11 cellular contexts compared by ENCODE assay signal in the genomic region with DNA sequence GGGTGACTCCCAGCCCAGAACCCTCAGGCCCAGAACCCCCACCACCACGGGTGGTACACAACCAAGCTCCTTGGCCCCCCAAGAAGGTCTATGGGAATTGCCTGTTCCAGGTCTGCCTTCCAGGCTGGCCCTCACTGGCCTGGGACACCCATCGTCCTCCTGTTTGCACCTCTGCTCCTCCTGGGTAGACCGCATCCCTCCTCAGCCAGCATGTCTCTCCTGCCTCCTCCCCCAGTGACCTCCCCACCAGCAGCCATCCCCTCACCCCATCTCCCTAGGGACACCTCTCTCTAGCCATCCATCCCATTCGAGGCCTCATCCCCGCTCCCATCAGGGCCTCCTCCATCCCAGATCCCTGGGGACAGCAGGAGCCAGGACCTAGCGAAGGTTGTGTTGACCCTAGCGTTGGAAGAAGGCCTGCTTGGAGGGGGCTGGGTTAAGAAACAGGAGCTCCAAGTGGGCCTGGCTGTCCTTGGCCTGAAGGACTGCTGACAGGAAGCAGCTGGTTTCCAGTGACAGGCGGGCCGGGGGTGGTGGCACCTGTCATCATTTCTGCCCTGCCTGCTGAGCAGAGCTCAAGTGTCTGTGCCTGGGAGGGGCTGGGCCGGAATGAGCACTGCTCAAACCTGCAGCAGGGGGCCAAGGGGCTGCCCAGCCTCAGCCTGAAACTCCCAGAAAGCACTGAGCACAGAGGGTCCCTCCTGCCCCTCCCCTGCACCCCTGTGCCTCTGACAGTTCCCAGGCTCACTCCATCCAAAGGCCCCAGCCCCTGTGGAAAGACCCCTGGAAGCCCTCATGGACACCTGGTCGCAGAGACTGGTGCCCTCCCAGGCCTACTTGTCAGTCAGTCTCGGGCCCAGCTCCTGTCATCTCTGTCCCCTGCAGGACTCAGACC.
DNase-seq lines count a peak whose midpoint lies in the region; ATAC-seq and TF ChIP-seq lines count a peak whose summit lies in the region.
"Had no signal": no experiment of that assay in that cellular context is flagged by ENCODE, and none has a peak within 500 bp of the region (broad histone marks: within the 10 kb centered on the region; RNA-seq: fewer than 3 reads in every experiment).

No MANE protein-coding gene starts in this region.

- no peak for TF ChIP-seq CTCF in DND-41 (IDR thresholded peaks at IDR 0.05; ENCODE audit: borderline replicate concordance, extremely low read depth, low read length, poor library complexity, severe bottlenecking)
- TF ChIP-seq CTCF in dorsolateral prefrontal cortex (IDR thresholded peaks at IDR 0.05 in 54 of 56, conservative IDR thresholded peaks at IDR 0.05 in 2 of 56; ENCODE audit: low read depth in 1 of 56, partially characterized antibody in 56 of 56): no peak
- no peak for TF ChIP-seq CTCF in ovary (IDR thresholded peaks at IDR 0.05)

- CTCF ChIA-PET in CD4-positive, alpha-beta memory T cell (lab: Charles Lee; ENCODE audit: partially characterized antibody): interaction anchor here (1.3 kb wide), 1 partner anchor 203 kb away, joined by 4 read pairs; no protein-coding TSS in a partner anchor

- H3K36me3 Mint-ChIP-seq in CD4-positive, alpha-beta memory T cell: no peaks in the 10 kb centered on the region

- no peak overlapping the region for H3K4me2 ChIP-seq in DND-41 (ENCODE audit: insufficient read depth, low read length)

- no peak overlapping the region for H3K4me3 ChIP-seq in DND-41 (ENCODE audit: low read depth in 1 of 2, low read length in 2 of 2)
- H3K4me3 ChIP-seq in dorsolateral prefrontal cortex: no peak overlapping the region
- no peak overlapping the region for H3K4me3 ChIP-seq in ovary
- no peak overlapping the region for H3K4me3 ChIP-seq in CD4-positive, alpha-beta memory T cell (ENCODE audit: low read length in 2 of 2)
- H3K4me3 ChIP-seq: SJSA1 had no signal

- peaks cover 2 to 10% (median 5%) of the 10 kb centered on the region in 4 donors for H3K4me1 Mint-ChIP-seq in CD4-positive, alpha-beta memory T cell
- H3K4me1 Mint-ChIP-seq: activated T-helper 17 cell treated with anti-CD3 and anti-CD28 coated beads, Interleukin-2, amount 50 U/mL, for 72 hours had no signal

- no peak for TF ChIP-seq EP300 in ovary (IDR thresholded peaks at IDR 0.05)

- POLR2A ChIA-PET in CD4-positive, alpha-beta memory T cell (lab: Charles Lee; ENCODE audit: partially characterized antibody): interaction anchor here (0.9 kb wide), 1 partner anchor 200 kb away, joined by 3 read pairs; no protein-coding TSS in a partner anchor

- no peak for TF ChIP-seq POLR2A in ovary (IDR thresholded peaks at IDR 0.05)

- intact Hi-C loops in dorsolateral prefrontal cortex (cut with DNase I) (no loop called here), ovary (cut with DNase I) (loop anchor here in 2 of 4 donors (10.0 kb wide), 2 partner anchors 108 to 328 kb away; a partner anchor contains a TSS)
- intact Hi-C loops in CD4-positive, alpha-beta memory T cell (cut with micrococcal nuclease): no loop called here

- H3K27me3 Mint-ChIP-seq in CD4-positive, alpha-beta memory T cell: peaks cover 4 to 8% of the 10 kb centered on the region in 2 donors

- no peak overlapping the region for H2AFZ ChIP-seq in DND-41 (ENCODE audit: low read depth, low read length)

- H3K9me3 ChIP-seq in DND-41 (ENCODE audit: insufficient read depth, low read length, severe bottlenecking) (no peaks in the 10 kb centered on the region), ovary (no peaks in the 10 kb centered on the region)
- no peaks in the 10 kb centered on the region for H3K9me3 ChIP-seq in CD4-positive, alpha-beta memory T cell (ENCODE audit: control insufficient read depth in 1 of 2, low read length in 2 of 2)
- H3K9me3 ChIP-seq: SJSA1 had no signal

- no peak overlapping the region for H3K9ac ChIP-seq in DND-41 (ENCODE audit: low read depth, low read length)

- no peaks in the 10 kb centered on the region for H3K36me3 ChIP-seq in DND-41 (ENCODE audit: insufficient read depth, low read length)
- H3K36me3 ChIP-seq in ovary: no peaks in the 10 kb centered on the region
- H3K36me3 ChIP-seq in CD4-positive, alpha-beta memory T cell (ENCODE audit: insufficient read depth, low read length): no peaks in the 10 kb centered on the region
- H3K36me3 ChIP-seq: SJSA1 had no signal

- 0 out of 3 replicates have a peak, but pooled peaks have one; percentile 31 for ATAC-seq in DND-41 (ENCODE audit: insufficient read depth, low read depth)
- no peak for ATAC-seq in HG03571 (IDR thresholded peaks at IDR 0.05; ENCODE audit: unreplicated experiment)
- ATAC-seq: activated T-helper 17 cell treated with anti-CD3 and anti-CD28 coated beads, Interleukin-2, amount 50 U/mL, for 72 hours had no signal

- no peak overlapping the region for H3K27ac ChIP-seq in DND-41 (ENCODE audit: low read length)
- H3K27ac ChIP-seq in dorsolateral prefrontal cortex: peak overlapping the region in 7 of 59 donors; percentile 8 to 56 (median 22)
- H3K27ac ChIP-seq in ovary: peak overlapping the region; percentile 76 to 80
- H3K27ac ChIP-seq in CD4-positive, alpha-beta memory T cell (ENCODE audit: low read depth, low read length): no peak overlapping the region
- H3K27ac ChIP-seq: SJSA1 had no signal

- DNase-seq in DND-41: no peak
- DNase-seq in NCI-H2107 treated with DMSO at 0.1 percent for 48 hours (lab: John Stamatoyannopoulos, UW; ENCODE audit: unreplicated experiment): peak; percentile 44
- peak in 6 of 10 donors; percentile 3 to 40 (median 21) for DNase-seq in dorsolateral prefrontal cortex
- DNase-seq in ovary: peak; percentile 61 to 67 (median 65)
- no peak for DNase-seq in HPDE6-E6E7 (ENCODE audit: extremely low spot score)
- DNase-seq in HK-2 (ENCODE audit: unreplicated experiment): no peak
- no peak for DNase-seq in CD4-positive, alpha-beta memory T cell
- DNase-seq: midbrain had no signal

- H3K4me1 ChIP-seq in DND-41 (ENCODE audit: insufficient read depth, low read length) (no peaks in the 10 kb centered on the region), ovary (ENCODE audit: insufficient read depth) (peaks cover 32% of the 10 kb centered on the region)
- no peaks in the 10 kb centered on the region for H3K4me1 ChIP-seq in CD4-positive, alpha-beta memory T cell (ENCODE audit: insufficient read depth, low read length)

- no peaks in the 10 kb centered on the region for H3K79me2 ChIP-seq in DND-41 (ENCODE audit: insufficient read depth, low read length)

- 26 to 49% (median 39%) methylated on average over 10 to 12 of the region's 12 CpGs for WGBS in ovary, 3 donors

- no peaks in the 10 kb centered on the region for H4K20me1 ChIP-seq in DND-41 (ENCODE audit: insufficient read depth, low read length)

- H3K27me3 ChIP-seq in DND-41 (ENCODE audit: insufficient read depth, low read length, poor library complexity): no peaks in the 10 kb centered on the region
- H3K27me3 ChIP-seq in dorsolateral prefrontal cortex: no peaks in the 10 kb centered on the region
- H3K27me3 ChIP-seq in ovary: no peaks in the 10 kb centered on the region
- no peaks in the 10 kb centered on the region for H3K27me3 ChIP-seq in CD4-positive, alpha-beta memory T cell (ENCODE audit: insufficient read depth, low read length)
- H3K27me3 ChIP-seq: SJSA1 had no signal

- no peaks in the 10 kb centered on the region for H3K9me3 Mint-ChIP-seq in CD4-positive, alpha-beta memory T cell
- H3K9me3 Mint-ChIP-seq: activated T-helper 17 cell treated with anti-CD3 and anti-CD28 coated beads, Interleukin-2, amount 50 U/mL, for 72 hours had no signal

- H3K4me3 Mint-ChIP-seq in CD4-positive, alpha-beta memory T cell: no peak overlapping the region
- H3K4me3 Mint-ChIP-seq: activated T-helper 17 cell treated with anti-CD3 and anti-CD28 coated beads, Interleukin-2, amount 50 U/mL, for 72 hours had no signal

- no peak overlapping the region for H3K27ac Mint-ChIP-seq in CD4-positive, alpha-beta memory T cell
- H3K27ac Mint-ChIP-seq: activated T-helper 17 cell treated with anti-CD3 and anti-CD28 coated beads, Interleukin-2, amount 50 U/mL, for 72 hours had no signal

Comparison
In these comparisons a context has a peak if more than half of its experiments do, and no peak if none do; other contexts are left out.
1. DNase-seq: peak in NCI-H2107 treated with DMSO at 0.1 percent for 48 hours (single experiment), dorsolateral prefrontal cortex (6 of 10) and ovary (5 of 5); none in DND-41 (single experiment), HPDE6-E6E7 (single experiment), HK-2 (single experiment) and CD4-positive, alpha-beta memory T cell (0 of 5).
2. H3K27ac ChIP-seq: peak in ovary (2 of 2); none in DND-41 (single experiment) and CD4-positive, alpha-beta memory T cell (single experiment).